In the genomic region with DNA sequence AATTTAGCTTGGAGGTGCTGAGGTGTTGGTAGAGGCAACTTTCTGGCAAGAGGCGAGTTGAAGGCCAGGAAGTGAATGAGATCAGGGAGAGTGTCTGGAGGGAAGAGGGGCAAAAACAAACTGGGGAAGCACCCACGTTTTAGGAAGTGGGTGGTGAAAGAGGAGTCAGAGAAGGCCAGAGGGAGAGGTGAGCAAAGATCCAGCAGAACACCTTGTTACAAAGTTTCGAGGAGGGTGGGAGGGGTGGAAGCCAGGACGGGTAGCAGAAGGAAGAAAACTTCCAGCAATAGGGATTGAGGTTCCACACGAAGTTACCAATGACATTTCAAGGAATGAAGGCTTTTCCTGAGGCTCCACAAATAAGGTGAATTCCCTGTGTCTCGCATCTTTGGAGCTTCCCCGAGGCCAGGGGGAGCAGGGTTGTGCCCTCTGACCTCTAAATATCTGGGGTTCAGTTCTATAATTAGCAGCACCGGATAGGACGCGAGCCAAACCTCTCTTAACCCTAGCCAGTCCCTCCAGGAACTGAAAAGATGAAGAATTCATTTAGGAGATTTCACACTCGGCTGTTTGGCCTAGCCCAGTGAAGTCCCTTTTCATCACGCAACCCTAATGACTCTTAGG, we compare ENCODE assay signal across 1 cellular context.
TF ChIP-seq lines count a peak whose summit lies in the region.

No MANE protein-coding gene starts in this region.

TF ChIP-seq in K562, 482 proteins besides CTCF, POLR2A, EP300 and RAD21 (continues in another document):
- TF ChIP-seq ZNF184 (CRISPR knock-in tag; IDR thresholded peaks at IDR 0.05), result no peak
- TF ChIP-seq TBP (optimal IDR thresholded peaks at IDR 0.05; ENCODE audit: low read depth, low read length), result no peak
- TF ChIP-seq, protein P1, sequence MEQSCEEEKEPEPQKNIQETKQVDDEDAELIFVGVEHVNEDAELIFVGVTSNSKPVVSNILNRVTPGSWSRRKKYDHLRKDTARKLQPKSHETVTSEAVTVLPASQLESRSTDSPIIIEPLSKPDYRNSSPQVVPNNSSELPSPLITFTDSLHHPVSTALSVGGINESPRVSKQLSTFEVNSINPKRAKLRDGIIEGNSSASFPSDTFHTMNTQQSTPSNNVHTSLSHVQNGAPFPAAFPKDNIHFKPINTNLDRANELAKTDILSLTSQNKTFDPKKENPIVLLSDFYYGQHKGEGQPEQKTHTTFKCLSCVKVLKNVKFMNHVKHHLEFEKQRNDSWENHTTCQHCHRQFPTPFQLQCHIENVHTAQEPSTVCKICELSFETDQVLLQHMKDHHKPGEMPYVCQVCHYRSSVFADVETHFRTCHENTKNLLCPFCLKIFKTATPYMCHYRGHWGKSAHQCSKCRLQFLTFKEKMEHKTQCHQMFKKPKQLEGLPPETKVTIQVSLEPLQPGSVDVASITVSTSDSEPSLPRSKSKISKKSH (CRISPR knock-in tag; IDR thresholded peaks at IDR 0.05), result no peak
- TF ChIP-seq RFX5 (IDR thresholded peaks at IDR 0.05; ENCODE audit: low read depth, low read length), result no peak
- TF ChIP-seq, protein P2, sequence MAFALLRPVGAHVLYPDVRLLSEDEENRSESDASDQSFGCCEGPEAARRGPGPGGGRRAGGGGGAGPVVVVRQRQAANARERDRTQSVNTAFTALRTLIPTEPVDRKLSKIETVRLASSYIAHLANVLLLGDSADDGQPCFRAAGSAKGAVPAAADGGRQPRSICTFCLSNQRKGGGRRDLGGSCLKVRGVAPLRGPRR (CRISPR knock-in tag; IDR thresholded peaks at IDR 0.05), result 0 out of 2 replicates have a peak, but pooled peaks have one; percentile 45
- no peak; the same call in 1 of the 2 replicates for TF ChIP-seq NCOA6 (IDR thresholded peaks at IDR 0.05)
- TF ChIP-seq MECOM (CRISPR knock-in tag; IDR thresholded peaks at IDR 0.05), result 0 out of 2 replicates have a peak, but pooled peaks have one; percentile 46
- no peak for TF ChIP-seq POU5F1 (IDR thresholded peaks at IDR 0.05; ENCODE audit: borderline replicate concordance, low read depth, low read length, partially characterized antibody)
- TF ChIP-seq ZNF143 (CRISPR knock-in tag; IDR thresholded peaks at IDR 0.05), result no peak
- TF ChIP-seq FOXA1 (IDR thresholded peaks at IDR 0.05; ENCODE audit: borderline replicate concordance), result no peak
- no peak for TF ChIP-seq RBM25 (IDR thresholded peaks at IDR 0.05; ENCODE audit: low read depth, low read length, severe bottlenecking)
- TF ChIP-seq ZNF311 (CRISPR knock-in tag; IDR thresholded peaks at IDR 0.05), result no peak
- TF ChIP-seq ILK (tag; IDR thresholded peaks at IDR 0.05; ENCODE audit: borderline replicate concordance, low read depth), result no peak
- no peak for TF ChIP-seq JUNB (CRISPR knock-in tag; conservative IDR thresholded peaks at IDR 0.05)
- TF ChIP-seq RBM14 (IDR thresholded peaks at IDR 0.05; ENCODE audit: borderline replicate concordance, insufficient read depth, low read depth, low read length), result no peak
- TF ChIP-seq, protein P3, sequence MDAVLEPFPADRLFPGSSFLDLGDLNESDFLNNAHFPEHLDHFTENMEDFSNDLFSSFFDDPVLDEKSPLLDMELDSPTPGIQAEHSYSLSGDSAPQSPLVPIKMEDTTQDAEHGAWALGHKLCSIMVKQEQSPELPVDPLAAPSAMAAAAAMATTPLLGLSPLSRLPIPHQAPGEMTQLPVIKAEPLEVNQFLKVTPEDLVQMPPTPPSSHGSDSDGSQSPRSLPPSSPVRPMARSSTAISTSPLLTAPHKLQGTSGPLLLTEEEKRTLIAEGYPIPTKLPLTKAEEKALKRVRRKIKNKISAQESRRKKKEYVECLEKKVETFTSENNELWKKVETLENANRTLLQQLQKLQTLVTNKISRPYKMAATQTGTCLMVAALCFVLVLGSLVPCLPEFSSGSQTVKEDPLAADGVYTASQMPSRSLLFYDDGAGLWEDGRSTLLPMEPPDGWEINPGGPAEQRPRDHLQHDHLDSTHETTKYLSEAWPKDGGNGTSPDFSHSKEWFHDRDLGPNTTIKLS (IDR thresholded peaks at IDR 0.05; ENCODE audit: borderline replicate concordance, low read depth), result no peak
- TF ChIP-seq MCM5 (IDR thresholded peaks at IDR 0.05; ENCODE audit: low read depth), result no peak
- TF ChIP-seq HLTF (IDR thresholded peaks at IDR 0.05), result peak; percentile 62; the same call in 1 of the 2 replicates
- TF ChIP-seq, protein P4, sequence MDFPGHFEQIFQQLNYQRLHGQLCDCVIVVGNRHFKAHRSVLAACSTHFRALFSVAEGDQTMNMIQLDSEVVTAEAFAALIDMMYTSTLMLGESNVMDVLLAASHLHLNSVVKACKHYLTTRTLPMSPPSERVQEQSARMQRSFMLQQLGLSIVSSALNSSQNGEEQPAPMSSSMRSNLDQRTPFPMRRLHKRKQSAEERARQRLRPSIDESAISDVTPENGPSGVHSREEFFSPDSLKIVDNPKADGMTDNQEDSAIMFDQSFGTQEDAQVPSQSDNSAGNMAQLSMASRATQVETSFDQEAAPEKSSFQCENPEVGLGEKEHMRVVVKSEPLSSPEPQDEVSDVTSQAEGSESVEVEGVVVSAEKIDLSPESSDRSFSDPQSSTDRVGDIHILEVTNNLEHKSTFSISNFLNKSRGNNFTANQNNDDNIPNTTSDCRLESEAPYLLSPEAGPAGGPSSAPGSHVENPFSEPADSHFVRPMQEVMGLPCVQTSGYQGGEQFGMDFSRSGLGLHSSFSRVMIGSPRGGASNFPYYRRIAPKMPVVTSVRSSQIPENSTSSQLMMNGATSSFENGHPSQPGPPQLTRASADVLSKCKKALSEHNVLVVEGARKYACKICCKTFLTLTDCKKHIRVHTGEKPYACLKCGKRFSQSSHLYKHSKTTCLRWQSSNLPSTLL (IDR thresholded peaks at IDR 0.05), result 0 out of 2 replicates have a peak, but pooled peaks have one; percentile 23
- TF ChIP-seq PRPF4 (IDR thresholded peaks at IDR 0.05; ENCODE audit: insufficient read depth, low read depth, low read length, poor library complexity, severe bottlenecking), result no peak
- no peak for TF ChIP-seq ZNF77 (CRISPR knock-in tag; IDR thresholded peaks at IDR 0.05)
- TF ChIP-seq TOE1 (IDR thresholded peaks at IDR 0.05; ENCODE audit: borderline replicate concordance), result 0 out of 2 replicates have a peak, but pooled peaks have one; percentile 48
- no peak for TF ChIP-seq TOE1 (CRISPR knock-in tag; IDR thresholded peaks at IDR 0.05; ENCODE audit: borderline replicate concordance, low read depth)
- peak; percentile 68; the same call in 1 of the 2 replicates for TF ChIP-seq LARP7 (IDR thresholded peaks at IDR 0.05)
- TF ChIP-seq RBFOX2 (IDR thresholded peaks at IDR 0.05; ENCODE audit: low read depth, low read length), result no peak
- TF ChIP-seq BRF1 (IDR thresholded peaks at IDR 0.05; ENCODE audit: borderline replicate concordance, extremely low read depth, insufficient read length), result no peak
- TF ChIP-seq KDM4B (IDR thresholded peaks at IDR 0.05; ENCODE audit: borderline replicate concordance in 2 of 2, low read depth in 1 of 2), result no peak
- TF ChIP-seq EWSR1 (IDR thresholded peaks at IDR 0.05; ENCODE audit: borderline replicate concordance, low read depth, partially characterized antibody), result no peak
- TF ChIP-seq ZNF695 (CRISPR knock-in tag; IDR thresholded peaks at IDR 0.05), result no peak
- peak; percentile 27; the same call in 1 of the 2 replicates for TF ChIP-seq NFIC (IDR thresholded peaks at IDR 0.05)
- TF ChIP-seq PPARD (CRISPR knock-in tag; IDR thresholded peaks at IDR 0.05), result no peak
- no peak for TF ChIP-seq NRF1 (conservative IDR thresholded peaks at IDR 0.05 in 1 of 2, IDR thresholded peaks at IDR 0.05 in 1 of 2)
- TF ChIP-seq, protein P5, sequence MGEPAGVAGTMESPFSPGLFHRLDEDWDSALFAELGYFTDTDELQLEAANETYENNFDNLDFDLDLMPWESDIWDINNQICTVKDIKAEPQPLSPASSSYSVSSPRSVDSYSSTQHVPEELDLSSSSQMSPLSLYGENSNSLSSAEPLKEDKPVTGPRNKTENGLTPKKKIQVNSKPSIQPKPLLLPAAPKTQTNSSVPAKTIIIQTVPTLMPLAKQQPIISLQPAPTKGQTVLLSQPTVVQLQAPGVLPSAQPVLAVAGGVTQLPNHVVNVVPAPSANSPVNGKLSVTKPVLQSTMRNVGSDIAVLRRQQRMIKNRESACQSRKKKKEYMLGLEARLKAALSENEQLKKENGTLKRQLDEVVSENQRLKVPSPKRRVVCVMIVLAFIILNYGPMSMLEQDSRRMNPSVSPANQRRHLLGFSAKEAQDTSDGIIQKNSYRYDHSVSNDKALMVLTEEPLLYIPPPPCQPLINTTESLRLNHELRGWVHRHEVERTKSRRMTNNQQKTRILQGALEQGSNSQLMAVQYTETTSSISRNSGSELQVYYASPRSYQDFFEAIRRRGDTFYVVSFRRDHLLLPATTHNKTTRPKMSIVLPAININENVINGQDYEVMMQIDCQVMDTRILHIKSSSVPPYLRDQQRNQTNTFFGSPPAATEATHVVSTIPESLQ (CRISPR knock-in tag; IDR thresholded peaks at IDR 0.05), result no peak
- TF ChIP-seq, protein P6, sequence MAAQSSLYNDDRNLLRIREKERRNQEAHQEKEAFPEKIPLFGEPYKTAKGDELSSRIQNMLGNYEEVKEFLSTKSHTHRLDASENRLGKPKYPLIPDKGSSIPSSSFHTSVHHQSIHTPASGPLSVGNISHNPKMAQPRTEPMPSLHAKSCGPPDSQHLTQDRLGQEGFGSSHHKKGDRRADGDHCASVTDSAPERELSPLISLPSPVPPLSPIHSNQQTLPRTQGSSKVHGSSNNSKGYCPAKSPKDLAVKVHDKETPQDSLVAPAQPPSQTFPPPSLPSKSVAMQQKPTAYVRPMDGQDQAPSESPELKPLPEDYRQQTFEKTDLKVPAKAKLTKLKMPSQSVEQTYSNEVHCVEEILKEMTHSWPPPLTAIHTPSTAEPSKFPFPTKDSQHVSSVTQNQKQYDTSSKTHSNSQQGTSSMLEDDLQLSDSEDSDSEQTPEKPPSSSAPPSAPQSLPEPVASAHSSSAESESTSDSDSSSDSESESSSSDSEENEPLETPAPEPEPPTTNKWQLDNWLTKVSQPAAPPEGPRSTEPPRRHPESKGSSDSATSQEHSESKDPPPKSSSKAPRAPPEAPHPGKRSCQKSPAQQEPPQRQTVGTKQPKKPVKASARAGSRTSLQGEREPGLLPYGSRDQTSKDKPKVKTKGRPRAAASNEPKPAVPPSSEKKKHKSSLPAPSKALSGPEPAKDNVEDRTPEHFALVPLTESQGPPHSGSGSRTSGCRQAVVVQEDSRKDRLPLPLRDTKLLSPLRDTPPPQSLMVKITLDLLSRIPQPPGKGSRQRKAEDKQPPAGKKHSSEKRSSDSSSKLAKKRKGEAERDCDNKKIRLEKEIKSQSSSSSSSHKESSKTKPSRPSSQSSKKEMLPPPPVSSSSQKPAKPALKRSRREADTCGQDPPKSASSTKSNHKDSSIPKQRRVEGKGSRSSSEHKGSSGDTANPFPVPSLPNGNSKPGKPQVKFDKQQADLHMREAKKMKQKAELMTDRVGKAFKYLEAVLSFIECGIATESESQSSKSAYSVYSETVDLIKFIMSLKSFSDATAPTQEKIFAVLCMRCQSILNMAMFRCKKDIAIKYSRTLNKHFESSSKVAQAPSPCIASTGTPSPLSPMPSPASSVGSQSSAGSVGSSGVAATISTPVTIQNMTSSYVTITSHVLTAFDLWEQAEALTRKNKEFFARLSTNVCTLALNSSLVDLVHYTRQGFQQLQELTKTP (IDR thresholded peaks at IDR 0.05; ENCODE audit: low read depth in 1 of 2, partially characterized antibody in 2 of 2), result peak in 1 of 2 experiments; percentile 73
- TF ChIP-seq RUNX1 (IDR thresholded peaks at IDR 0.05; ENCODE audit: low read depth), result no peak
- no peak for TF ChIP-seq SP2 (IDR thresholded peaks at IDR 0.05; ENCODE audit: extremely low read depth, low read depth, low read length, poor library complexity, severe bottlenecking)
- no peak for TF ChIP-seq YY1 (IDR thresholded peaks at IDR 0.05; ENCODE audit: borderline replicate concordance in 1 of 3, control insufficient read depth in 1 of 3, extremely low read depth in 1 of 3, insufficient read depth in 3 of 3, insufficient read length in 1 of 3, insufficient replicate concordance in 2 of 3, low read depth in 1 of 3, low read length in 2 of 3)
- peak; percentile 94 for TF ChIP-seq ZNF175 (CRISPR knock-in tag; IDR thresholded peaks at IDR 0.05; ENCODE audit: low read depth)
- TF ChIP-seq TGIF2 (CRISPR knock-in tag; IDR thresholded peaks at IDR 0.05), result no peak
- TF ChIP-seq ESRRA (IDR thresholded peaks at IDR 0.05; ENCODE audit: borderline replicate concordance, low read depth), result no peak
- TF ChIP-seq MYBL2 (IDR thresholded peaks at IDR 0.05; ENCODE audit: low read depth), result no peak
- TF ChIP-seq MYBL2 (CRISPR knock-in tag; IDR thresholded peaks at IDR 0.05; ENCODE audit: borderline replicate concordance), result no peak
- TF ChIP-seq NONO (IDR thresholded peaks at IDR 0.05; ENCODE audit: low read depth in 2 of 2, low read length in 1 of 2), result no peak
- TF ChIP-seq PTRF (tag; IDR thresholded peaks at IDR 0.05), result peak; percentile 37; the same call in 1 of the 2 replicates
- no peak for TF ChIP-seq SIRT6 (IDR thresholded peaks at IDR 0.05; ENCODE audit: low read depth, low read length)
- no peak for TF ChIP-seq NR1H2 (CRISPR knock-in tag; IDR thresholded peaks at IDR 0.05)
- no peak for TF ChIP-seq HSF4 (CRISPR knock-in tag; IDR thresholded peaks at IDR 0.05; ENCODE audit: borderline replicate concordance)
- TF ChIP-seq FOXA3 (CRISPR knock-in tag; conservative IDR thresholded peaks at IDR 0.05 in 1 of 2, IDR thresholded peaks at IDR 0.05 in 1 of 2), result peak in 1 of 2 experiments; percentile 75; a peak in 1 of 4 replicates
- TF ChIP-seq, protein P7, sequence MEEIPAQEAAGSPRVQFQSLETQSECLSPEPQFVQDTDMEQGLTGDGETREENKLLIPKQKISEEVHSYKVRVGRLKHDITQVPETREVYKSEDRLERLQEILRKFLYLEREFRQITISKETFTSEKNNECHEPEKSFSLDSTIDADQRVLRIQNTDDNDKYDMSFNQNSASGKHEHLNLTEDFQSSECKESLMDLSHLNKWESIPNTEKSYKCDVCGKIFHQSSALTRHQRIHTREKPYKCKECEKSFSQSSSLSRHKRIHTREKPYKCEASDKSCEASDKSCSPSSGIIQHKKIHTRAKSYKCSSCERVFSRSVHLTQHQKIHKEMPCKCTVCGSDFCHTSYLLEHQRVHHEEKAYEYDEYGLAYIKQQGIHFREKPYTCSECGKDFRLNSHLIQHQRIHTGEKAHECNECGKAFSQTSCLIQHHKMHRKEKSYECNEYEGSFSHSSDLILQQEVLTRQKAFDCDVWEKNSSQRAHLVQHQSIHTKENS (CRISPR knock-in tag; IDR thresholded peaks at IDR 0.05), result no peak
- peak; percentile 61 for TF ChIP-seq MEF2A (IDR thresholded peaks at IDR 0.05; ENCODE audit: control insufficient read depth, low read depth, low read length)
- TF ChIP-seq POLR3G (IDR thresholded peaks at IDR 0.05; ENCODE audit: extremely low read depth, insufficient read length, insufficient replicate concordance), result no peak
- TF ChIP-seq KLF16 (IDR thresholded peaks at IDR 0.05), result no peak
- no peak for TF ChIP-seq ZNF699 (CRISPR knock-in tag; IDR thresholded peaks at IDR 0.05; ENCODE audit: insufficient replicate concordance)
- no peak for TF ChIP-seq XRCC3 (IDR thresholded peaks at IDR 0.05)
- TF ChIP-seq RFX7 (CRISPR knock-in tag; IDR thresholded peaks at IDR 0.05), result no peak
- TF ChIP-seq FOS (IDR thresholded peaks at IDR 0.05; ENCODE audit: extremely low read depth, insufficient read length), result no peak
- no peak; the same call in 1 of the 2 replicates for TF ChIP-seq FOXK1 (CRISPR knock-in tag; IDR thresholded peaks at IDR 0.05; ENCODE audit: borderline replicate concordance)
- TF ChIP-seq CBX1 (IDR thresholded peaks at IDR 0.05; ENCODE audit: low read depth), result no peak
- TF ChIP-seq FOSL1 (tag; conservative IDR thresholded peaks at IDR 0.05), result no peak
- TF ChIP-seq SAFB2 (IDR thresholded peaks at IDR 0.05; ENCODE audit: borderline replicate concordance, low read depth, low read length, severe bottlenecking), result no peak
- no peak for TF ChIP-seq SRF (CRISPR knock-in tag; IDR thresholded peaks at IDR 0.05)
- TF ChIP-seq HIVEP1 (CRISPR knock-in tag; IDR thresholded peaks at IDR 0.05), result peak; percentile 62; the same call in 1 of the 2 replicates
